ENCODE assay signal across 21 cellular contexts in the genomic region with DNA sequence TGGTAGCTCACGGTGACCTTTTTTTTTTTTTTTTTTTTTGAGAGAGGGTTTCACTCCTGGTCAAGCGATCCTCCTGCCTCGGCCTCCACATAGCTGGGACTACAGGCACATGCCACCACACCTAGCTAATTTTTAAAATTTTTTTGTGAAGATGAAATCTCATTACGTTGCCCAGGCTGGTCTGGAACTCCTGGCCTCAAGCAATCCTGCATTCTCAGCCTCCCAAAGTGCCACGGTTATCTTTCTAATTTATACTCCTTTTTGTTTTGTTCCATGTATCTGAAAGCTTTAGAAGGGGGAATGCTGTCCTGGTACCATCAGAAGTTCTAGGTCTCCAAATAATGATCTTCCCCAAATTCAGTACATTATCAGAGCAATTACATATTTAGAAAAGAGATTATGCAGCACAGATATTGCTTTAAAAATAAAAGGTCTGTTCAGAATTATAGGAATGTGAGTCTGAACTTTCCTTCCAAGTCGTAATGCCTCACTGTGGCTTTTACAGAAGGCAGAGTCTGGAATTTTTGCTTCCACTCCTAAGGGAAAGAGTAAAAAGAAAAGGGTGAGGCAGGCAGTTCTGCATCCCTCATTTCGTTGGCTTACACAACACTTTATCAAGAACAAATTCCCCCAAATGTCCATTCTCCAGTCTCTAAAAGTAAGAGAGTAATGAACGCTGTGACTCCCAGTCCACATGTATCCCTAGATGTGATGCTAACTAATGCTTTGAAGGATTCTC.
DNase-seq lines count a peak whose midpoint lies in the region; ATAC-seq and TF ChIP-seq lines count a peak whose summit lies in the region.
"Had no signal": no experiment of that assay in that cellular context is flagged by ENCODE, and none has a peak within 500 bp of the region (broad histone marks: within the 10 kb centered on the region; RNA-seq: fewer than 3 reads in every experiment).

No MANE protein-coding gene starts in this region.

- ATAC-seq in effector memory CD8-positive, alpha-beta T cell (replicated peaks) = no peak
- ATAC-seq in body of pancreas = no peak
- ATAC-seq in activated CD8-positive, alpha-beta memory T cell treated with anti-CD3 and anti-CD28 coated beads, Interleukin-2, amount 10 ng/mL, durations not matched to agents 7 days and 5 days = no peak
- ATAC-seq: CD8-positive, alpha-beta T cell; GM23338 had no signal

- no peaks in the 10 kb centered on the region for H3K27me3 ChIP-seq in trophoblast cell (ENCODE audit: insufficient read depth, low read length)
- no peaks in the 10 kb centered on the region for H3K27me3 ChIP-seq in body of pancreas
- H3K27me3 ChIP-seq: BLaER1 had no signal

- H4K8ac ChIP-seq in trophoblast cell (ENCODE audit: low read depth, low read length) = no peak overlapping the region

- H3K9me3 Mint-ChIP-seq in effector memory CD8-positive, alpha-beta T cell = peaks cover 6 to 16% of the 10 kb centered on the region in 2 donors
- H3K9me3 Mint-ChIP-seq in activated CD8-positive, alpha-beta memory T cell treated with anti-CD3 and anti-CD28 coated beads, Interleukin-2, amount 10 ng/mL, durations not matched to agents 7 days and 5 days (ENCODE audit: low read depth) = no peaks in the 10 kb centered on the region

- no peak overlapping the region for H2BK5ac ChIP-seq in trophoblast cell (ENCODE audit: low read depth, low read length, poor library complexity)

- no peaks in the 10 kb centered on the region for H3K4me1 ChIP-seq in trophoblast cell (ENCODE audit: control insufficient read depth in 1 of 2, insufficient read depth in 2 of 2, low read length in 2 of 2)
- H3K4me1 ChIP-seq in body of pancreas = no peaks in the 10 kb centered on the region
- H3K4me1 ChIP-seq: BLaER1, HAP-1 had no signal

- H3K79me2 ChIP-seq in trophoblast cell (ENCODE audit: control insufficient read depth, insufficient read depth, low read length, poor library complexity) = no peaks in the 10 kb centered on the region

- H3K23ac ChIP-seq in trophoblast cell (ENCODE audit: low read length) = no peak overlapping the region

- no peak overlapping the region for H3K4ac ChIP-seq in trophoblast cell (ENCODE audit: low read depth, low read length)

- TF ChIP-seq CTCF in body of pancreas (IDR thresholded peaks at IDR 0.05) = no peak

- no CpG with 5 or more reads among the region's 8 CpGs for WGBS in trophoblast cell (ENCODE audit: extremely low coverage, insufficient coverage, insufficient read length)
- WGBS in body of pancreas, 2 donors = 63 to 71% methylated on average over 8 of the region's 8 CpGs

- no peak overlapping the region for H3K27ac ChIP-seq in trophoblast cell (ENCODE audit: low read depth, low read length)
- H3K27ac ChIP-seq in body of pancreas = no peak overlapping the region
- H3K27ac ChIP-seq: 22Rv1, BLaER1, C4-2B had no signal

- no peak overlapping the region for H4K91ac ChIP-seq in trophoblast cell (ENCODE audit: low read depth, low read length)

- no peak overlapping the region for H3K27ac Mint-ChIP-seq in effector memory CD8-positive, alpha-beta T cell
- no peak overlapping the region for H3K27ac Mint-ChIP-seq in activated CD8-positive, alpha-beta memory T cell treated with anti-CD3 and anti-CD28 coated beads, Interleukin-2, amount 10 ng/mL, durations not matched to agents 7 days and 5 days
- H3K27ac Mint-ChIP-seq: B cell; CD4-positive, CD25-positive, alpha-beta regulatory T cell; CD8-positive, alpha-beta T cell; GM23338; HFFc6 had no signal

- no peaks in the 10 kb centered on the region for H3K27me3 Mint-ChIP-seq in effector memory CD8-positive, alpha-beta T cell
- peaks cover 7% of the 10 kb centered on the region for H3K27me3 Mint-ChIP-seq in activated CD8-positive, alpha-beta memory T cell treated with anti-CD3 and anti-CD28 coated beads, Interleukin-2, amount 10 ng/mL, durations not matched to agents 7 days and 5 days

- H3K79me1 ChIP-seq in trophoblast cell (ENCODE audit: low read length) = no peaks in the 10 kb centered on the region

- no peak overlapping the region for H2BK120ac ChIP-seq in trophoblast cell (ENCODE audit: insufficient read depth, low read length, poor library complexity)

- no peak overlapping the region for H3K4me3 Mint-ChIP-seq in effector memory CD8-positive, alpha-beta T cell
- H3K4me3 Mint-ChIP-seq in activated CD8-positive, alpha-beta memory T cell treated with anti-CD3 and anti-CD28 coated beads, Interleukin-2, amount 10 ng/mL, durations not matched to agents 7 days and 5 days = no peak overlapping the region
- H3K4me3 Mint-ChIP-seq: B cell; CD8-positive, alpha-beta T cell; GM23338; HFFc6 had no signal

- intact Hi-C loops in body of pancreas (cut with DNase I) = no loop called here

- H3K9me3 ChIP-seq in trophoblast cell (ENCODE audit: insufficient read depth, low read depth, low read length) = no peaks in the 10 kb centered on the region
- H3K9me3 ChIP-seq in body of pancreas = peaks cover 0 to 6% (median 0%) of the 10 kb centered on the region in 3 donors
- H3K9me3 ChIP-seq: HAP-1 had no signal

- H2BK12ac ChIP-seq in trophoblast cell (ENCODE audit: low read length) = no peak overlapping the region

- no peak overlapping the region for H3K14ac ChIP-seq in trophoblast cell (ENCODE audit: low read length)

- H2AK5ac ChIP-seq in trophoblast cell (ENCODE audit: low read length) = no peak overlapping the region

- no peak overlapping the region for H3K4me3 ChIP-seq in trophoblast cell (ENCODE audit: low read depth, low read length)
- H3K4me3 ChIP-seq in body of pancreas = peak overlapping the region in 1 of 2 donors; percentile 5
- H3K4me3 ChIP-seq: BLaER1, GM23338, HAP-1 had no signal

- H2AFZ ChIP-seq in trophoblast cell (ENCODE audit: insufficient read depth, low read length, poor library complexity) = no peak overlapping the region
- H2AFZ ChIP-seq: GM23338 had no signal

- CTCF ChIA-PET in activated CD8-positive, alpha-beta memory T cell treated with anti-CD3 and anti-CD28 coated beads, Interleukin-2, amount 10 ng/mL, durations not matched to agents 7 days and 5 days (lab: Charles Lee) = interaction anchor here (0.6 to 0.7 kb wide), 2 partner anchors 23 to 246 kb away, joined by 3 read pairs; no protein-coding TSS in a partner anchor

- no peak overlapping the region for H4K12ac ChIP-seq in trophoblast cell (ENCODE audit: low read depth, low read length)

- no peaks in the 10 kb centered on the region for H3K36me3 Mint-ChIP-seq in effector memory CD8-positive, alpha-beta T cell (ENCODE audit: insufficient read depth)
- peaks cover 2% of the 10 kb centered on the region for H3K36me3 Mint-ChIP-seq in activated CD8-positive, alpha-beta memory T cell treated with anti-CD3 and anti-CD28 coated beads, Interleukin-2, amount 10 ng/mL, durations not matched to agents 7 days and 5 days
- H3K36me3 Mint-ChIP-seq: CD8-positive, alpha-beta T cell had no signal

- peak; percentile 20 for DNase-seq in GM03348 (ENCODE audit: low spot score)
- peak; percentile 42 for DNase-seq in NCI-H226
- peak; percentile 24 for DNase-seq in astrocyte of the hippocampus (ENCODE audit: low read depth, low spot score)
- peak; percentile 76 to 90 for DNase-seq in trophoblast cell
- no peak for DNase-seq in effector memory CD8-positive, alpha-beta T cell
- no peak for DNase-seq in body of pancreas
- DNase-seq in activated CD8-positive, alpha-beta memory T cell treated with anti-CD3 and anti-CD28 coated beads, Interleukin-2, amount 10 ng/mL, durations not matched to agents 7 days and 5 days = no peak
- DNase-seq in NCI-H146 treated with DMSO at 0.1 percent for 48 hours (lab: John Stamatoyannopoulos, UW; ENCODE audit: unreplicated experiment) = no peak
- DNase-seq: CD4-positive, CD25-positive, alpha-beta regulatory T cell; CD8-positive, alpha-beta T cell; DMS 273 treated with DMSO at 0.1 percent for 48 hours; DMS79; EL; GDM1; HFFc6 had no signal

- H3K36me3 ChIP-seq in trophoblast cell (ENCODE audit: control insufficient read depth in 1 of 2, insufficient read depth in 2 of 2, low read length in 2 of 2) (no peaks in the 10 kb centered on the region), body of pancreas (replicated peaks in 1 of 2; ENCODE audit: insufficient read depth in 1 of 2, low read depth in 2 of 2) (no peaks in the 10 kb centered on the region)
- H3K36me3 ChIP-seq: BLaER1, HAP-1 had no signal

- no peak overlapping the region for H3K4me2 ChIP-seq in trophoblast cell (ENCODE audit: low read length)
- H3K4me2 ChIP-seq: BLaER1, GM23338 had no signal

- no peaks in the 10 kb centered on the region for H3K4me1 Mint-ChIP-seq in effector memory CD8-positive, alpha-beta T cell (ENCODE audit: low read depth in 2 of 2)
- no peaks in the 10 kb centered on the region for H3K4me1 Mint-ChIP-seq in activated CD8-positive, alpha-beta memory T cell treated with anti-CD3 and anti-CD28 coated beads, Interleukin-2, amount 10 ng/mL, durations not matched to agents 7 days and 5 days
- H3K4me1 Mint-ChIP-seq: B cell, GM23338 had no signal

- no peak overlapping the region for H3K9ac ChIP-seq in trophoblast cell (ENCODE audit: low read length)
- H3K9ac ChIP-seq: BLaER1 had no signal

- no peak for TF ChIP-seq POLR2A in body of pancreas (IDR thresholded peaks at IDR 0.05)

- H3K18ac ChIP-seq in trophoblast cell (ENCODE audit: low read length) = no peak overlapping the region

Comparison
In these comparisons a context has a peak if more than half of its experiments do, and no peak if none do; other contexts are left out.
1. DNase-seq: peak in GM03348 (single experiment), NCI-H226 (single experiment), astrocyte of the hippocampus (single experiment) and trophoblast cell (2 of 2); none in effector memory CD8-positive, alpha-beta T cell (0 of 3), body of pancreas (0 of 4), activated CD8-positive, alpha-beta memory T cell treated with anti-CD3 and anti-CD28 coated beads, Interleukin-2, amount 10 ng/mL, durations not matched to agents 7 days and 5 days (single experiment) and NCI-H146 treated with DMSO at 0.1 percent for 48 hours (single experiment).